In the genomic region with DNA sequence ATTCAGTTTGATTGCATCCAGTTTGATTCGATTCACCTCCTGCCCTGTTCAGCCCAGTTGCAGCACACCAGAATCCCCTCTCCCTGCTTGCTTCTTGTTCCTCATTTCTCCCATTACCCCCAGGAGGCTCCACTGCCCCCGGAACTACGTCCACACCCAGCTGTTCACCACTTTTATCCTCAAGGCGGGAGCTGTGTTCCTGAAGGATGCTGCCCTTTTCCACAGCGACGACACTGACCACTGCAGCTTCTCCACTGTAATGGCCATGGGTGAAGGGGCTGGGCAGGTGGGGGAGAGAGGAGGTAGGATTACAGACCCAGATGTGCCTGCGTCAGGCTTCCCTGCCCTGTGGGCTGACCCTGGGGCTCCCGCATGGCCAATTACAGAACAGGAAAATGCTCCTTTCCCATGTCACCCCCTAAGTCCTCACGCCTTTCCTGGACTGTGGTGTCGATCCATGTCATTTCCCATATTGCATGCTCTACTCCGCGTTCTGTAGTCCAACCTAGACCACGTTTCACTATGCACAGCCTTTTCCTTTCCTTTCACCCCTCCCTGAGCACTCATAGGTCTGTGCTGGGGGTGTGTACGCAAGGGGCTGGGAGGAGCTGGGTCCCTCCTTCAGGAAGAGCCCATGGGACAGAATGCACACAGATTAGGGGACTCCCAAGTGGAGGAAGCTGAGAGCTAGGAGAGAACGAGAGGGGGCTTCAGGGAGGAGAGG, we compare ENCODE assay signal across 22 cellular contexts. TPM values are rescaled to one million over a fixed set of nuclear protein-coding genes. Genes with fewer than 3 reads are reported as not detected.
DNase-seq lines count a peak whose midpoint lies in the region; ATAC-seq and TF ChIP-seq lines count a peak whose summit lies in the region.
"Had no signal": no experiment of that assay in that cellular context is flagged by ENCODE, and none has a peak within 500 bp of the region (broad histone marks: within the 10 kb centered on the region; RNA-seq: fewer than 3 reads in every experiment).

No MANE protein-coding gene starts in this region.

- no peaks in the 10 kb centered on the region for H3F3A ChIP-seq in SK-N-SH (replicated peaks; ENCODE audit: insufficient read depth)

- intact Hi-C loops in lower leg skin (cut with DNase I; ENCODE audit: low total_unique reads) = no loop called here

- TF ChIP-seq POLR2A in lower leg skin (IDR thresholded peaks at IDR 0.05) = no peak

- H3K79me2 ChIP-seq in SK-N-SH (ENCODE audit: insufficient read depth) = no peaks in the 10 kb centered on the region

- TF ChIP-seq CTCF in SK-N-SH (IDR thresholded peaks at IDR 0.05) (no peak), lower leg skin (IDR thresholded peaks at IDR 0.05) (no peak)

- no peak for ATAC-seq in SK-N-SH treated with all-trans-retinoic acid at 6 μM for 48 hours
- ATAC-seq in T-helper 17 cell = no peak
- ATAC-seq: PC-3 had no signal

- TF ChIP-seq EP300 in SK-N-SH (IDR thresholded peaks at IDR 0.05; ENCODE audit: borderline replicate concordance in 1 of 2, low read depth in 1 of 2, low read length in 1 of 2) = no peak

- H3K4me3 ChIP-seq in SK-N-SH (ENCODE audit: low read depth in 2 of 2, low read length in 1 of 2) = no peak overlapping the region
- H3K4me3 ChIP-seq in lower leg skin (ENCODE audit: low read depth, poor library complexity, severe bottlenecking) = no peak overlapping the region

- no peak overlapping the region for H3K27ac Mint-ChIP-seq in T-helper 17 cell
- H3K27ac Mint-ChIP-seq: HFFc6 had no signal

- DNase-seq in SK-N-SH = peak; percentile 25
- DNase-seq in AG20443 (ENCODE audit: low spot score) = peak; percentile 5
- no peak for DNase-seq in T-helper 17 cell
- peak; percentile 3 to 32 for DNase-seq in lower leg skin (ENCODE audit: low spot score in 2 of 2)
- no peak for DNase-seq in effector CD8-positive, alpha-beta T cell (lab: John Stamatoyannopoulos, UW)
- DNase-seq in SK-N-DZ (ENCODE audit: low spot score) = no peak
- DNase-seq in stimulated activated naive CD4-positive, alpha-beta T cell treated with Interleukin-2 at 50 U/mL for 16 hours (lab: John Stamatoyannopoulos, UW) = no peak
- DNase-seq: GF-D8, HFFc6, NCI-H1048, NCI-H146, NCI-H2081, NCI-H510A, NCI-H82, PC-3 had no signal

- no peak for TF ChIP-seq RAD21 in SK-N-SH (IDR thresholded peaks at IDR 0.05; ENCODE audit: low read length)

- peaks cover 49% of the 10 kb centered on the region for H3K27me3 Mint-ChIP-seq in T-helper 17 cell

- no peaks in the 10 kb centered on the region for H3K9me2 ChIP-seq in SK-N-SH

- no peaks in the 10 kb centered on the region for H4K20me1 ChIP-seq in SK-N-SH (ENCODE audit: insufficient read depth)

- no peaks in the 10 kb centered on the region for H3K36me3 ChIP-seq in SK-N-SH (replicated peaks in 1 of 2; ENCODE audit: control insufficient read depth in 1 of 2, insufficient read depth in 2 of 2, low read length in 1 of 2)

- H3K9me3 ChIP-seq in SK-N-SH (no peaks in the 10 kb centered on the region), T-helper 17 cell (ENCODE audit: control insufficient read depth, low read length, poor library complexity, severe bottlenecking) (no peaks in the 10 kb centered on the region)

- POLR2A ChIA-PET in SK-N-SH (lab: Yijun Ruan, JAX) = no interaction called here

- H2AFZ ChIP-seq in SK-N-SH (ENCODE audit: low read depth) = no peak overlapping the region

- H3K4me1 ChIP-seq in SK-N-SH (ENCODE audit: control insufficient read depth in 1 of 2, insufficient read depth in 2 of 2, low read depth in 1 of 2, low read length in 1 of 2) = no peaks in the 10 kb centered on the region; a peak in 1 of 4 replicates

- peaks cover 29% of the 10 kb centered on the region; the same call in 1 of the 2 replicates for H3K27me3 ChIP-seq in SK-N-SH (ENCODE audit: insufficient read depth)

- H3K9ac ChIP-seq in SK-N-SH = no peak overlapping the region
- H3K9ac ChIP-seq: KMS-11 had no signal

- H3K36me3 Mint-ChIP-seq in T-helper 17 cell (ENCODE audit: low read depth) = peaks cover 6% of the 10 kb centered on the region

- WGBS in SK-N-SH (ENCODE audit: low lambda C conversion rate) = 50% methylated on average over 15 of the region's 15 CpGs
- 44 to 56% methylated on average over 15 of the region's 15 CpGs for WGBS in lower leg skin, 2 donors

- H3K27ac ChIP-seq in SK-N-SH (ENCODE audit: low read depth in 2 of 2, low read length in 1 of 2) = no peak overlapping the region
- H3K27ac ChIP-seq: 22Rv1, KMS-11 had no signal

- H3K4me1 Mint-ChIP-seq in T-helper 17 cell = peaks cover 2% of the 10 kb centered on the region

- CTCF ChIA-PET in SK-N-SH (lab: Yijun Ruan, JAX) = interaction anchor here (0.5 to 31.8 kb wide), 17 partner anchors 11 to 290 kb away, joined by 3 to 1191 read pairs (median 4); a partner anchor contains a TSS

- H3K4me2 ChIP-seq in SK-N-SH = no peak overlapping the region
- H3K4me2 ChIP-seq: KMS-11 had no signal

- H3K4me3 Mint-ChIP-seq in T-helper 17 cell = peak overlapping the region; percentile 41
- H3K4me3 Mint-ChIP-seq: HFFc6 had no signal

TF ChIP-seq in SK-N-SH, 30 proteins besides CTCF, POLR2A, EP300 and RAD21 (continues in another document):
- TF ChIP-seq TCF12 (IDR thresholded peaks at IDR 0.05) (no peak), SMC3 (IDR thresholded peaks at IDR 0.05; ENCODE audit: low read depth, low read length) (no peak)
- TF ChIP-seq, protein P1, sequence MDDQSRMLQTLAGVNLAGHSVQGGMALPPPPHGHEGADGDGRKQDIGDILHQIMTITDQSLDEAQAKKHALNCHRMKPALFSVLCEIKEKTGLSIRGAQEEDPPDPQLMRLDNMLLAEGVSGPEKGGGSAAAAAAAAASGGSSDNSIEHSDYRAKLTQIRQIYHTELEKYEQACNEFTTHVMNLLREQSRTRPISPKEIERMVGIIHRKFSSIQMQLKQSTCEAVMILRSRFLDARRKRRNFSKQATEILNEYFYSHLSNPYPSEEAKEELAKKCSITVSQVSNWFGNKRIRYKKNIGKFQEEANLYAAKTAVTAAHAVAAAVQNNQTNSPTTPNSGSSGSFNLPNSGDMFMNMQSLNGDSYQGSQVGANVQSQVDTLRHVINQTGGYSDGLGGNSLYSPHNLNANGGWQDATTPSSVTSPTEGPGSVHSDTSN (IDR thresholded peaks at IDR 0.05) = no peak
- TF ChIP-seq, protein P2, sequence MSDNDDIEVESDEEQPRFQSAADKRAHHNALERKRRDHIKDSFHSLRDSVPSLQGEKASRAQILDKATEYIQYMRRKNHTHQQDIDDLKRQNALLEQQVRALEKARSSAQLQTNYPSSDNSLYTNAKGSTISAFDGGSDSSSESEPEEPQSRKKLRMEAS (IDR thresholded peaks at IDR 0.05; ENCODE audit: low read depth) = no peak

TF ChIP-seq in SK-N-SH treated with all-trans-retinoic acid at 6 μM for 48 hours, 23 proteins besides CTCF, POLR2A, EP300 and RAD21:
- no peak for TF ChIP-seq BACH2 (CRISPR knock-in tag; IDR thresholded peaks at IDR 0.05; ENCODE audit: borderline replicate concordance)
- no peak for TF ChIP-seq ZFP30 (CRISPR knock-in tag; IDR thresholded peaks at IDR 0.05)

RNA-seq across cellular contexts. Expression of a gene that starts 8.2 kb away (rescaled TPM):
- polyA plus RNA-seq in SK-N-SH (2012; rRNA removed) = not detected in 2 replicates
- not detected in 2 replicates for polyA plus RNA-seq in SK-N-SH (2012; cell fraction: cytosol; rRNA removed)
- polyA plus RNA-seq in SK-N-SH (2012; cell fraction: nucleus; rRNA removed) = not detected in 2 replicates
- total RNA-seq in T-helper 17 cell = not detected
- total RNA-seq in lower leg skin = not detected
- not detected in 2 replicates for polyA plus RNA-seq in SK-N-DZ (2014; cell fraction: cytosol; rRNA removed)
- not detected in 2 replicates for polyA plus RNA-seq in SK-N-DZ (2014; cell fraction: nucleus; rRNA removed)
- total RNA-seq: Daoy, HFFc6, M059J, PC-3 had no signal
- polyA plus RNA-seq: AG04450, BJ had no signal

Comparison
In these comparisons a context has a peak if more than half of its experiments do, and no peak if none do; other contexts are left out.
1. DNase-seq: peak in SK-N-SH (single experiment), AG20443 (single experiment) and lower leg skin (2 of 2); none in T-helper 17 cell (0 of 3), effector CD8-positive, alpha-beta T cell (single experiment), SK-N-DZ (single experiment) and stimulated activated naive CD4-positive, alpha-beta T cell treated with Interleukin-2 at 50 U/mL for 16 hours (single experiment).